ENCODE assay signal across 16 cellular contexts in the genomic region with DNA sequence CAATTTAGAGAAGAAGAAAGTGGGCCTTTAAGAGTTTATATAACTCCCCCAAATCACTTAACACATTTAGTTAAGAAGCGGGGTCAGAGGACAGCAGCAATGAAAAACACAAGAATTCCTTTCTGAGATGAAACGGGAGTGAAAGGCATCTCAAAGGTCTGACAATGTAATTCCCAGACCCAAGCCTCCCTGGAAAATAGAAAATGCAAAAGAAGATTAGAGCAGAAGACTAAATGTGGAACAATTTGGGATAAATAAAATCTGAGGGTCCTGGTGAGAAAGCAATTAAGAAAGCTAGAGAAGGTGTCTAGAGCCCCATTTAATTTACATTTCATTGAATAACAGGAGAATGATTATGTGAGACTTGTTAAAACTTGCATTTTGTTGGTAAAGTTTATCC. TPM values are rescaled to one million over a fixed set of nuclear protein-coding genes. Genes with fewer than 3 reads are reported as not detected.
DNase-seq lines count a peak whose midpoint lies in the region; ATAC-seq and TF ChIP-seq lines count a peak whose summit lies in the region.
"Had no signal": no experiment of that assay in that cellular context is flagged by ENCODE, and none has a peak within 500 bp of the region (broad histone marks: within the 10 kb centered on the region; RNA-seq: fewer than 3 reads in every experiment).

No MANE protein-coding gene starts in this region.

- no peaks in the 10 kb centered on the region for H3K9me3 ChIP-seq in MM.1S (replicated peaks; ENCODE audit: insufficient read depth, low read length)
- H3K9me3 ChIP-seq in body of pancreas, result no peaks in the 10 kb centered on the region
- H3K9me3 ChIP-seq: BE2C had no signal

- 88 to 96% methylated on average over 2 of the region's 2 CpGs for WGBS in body of pancreas, 2 donors

- no peak for TF ChIP-seq POLR2A in body of pancreas (IDR thresholded peaks at IDR 0.05)

- TF ChIP-seq CTCF in natural killer cell (IDR thresholded peaks at IDR 0.05) (no peak), MM.1S (IDR thresholded peaks at IDR 0.05; ENCODE audit: low read length) (no peak), body of pancreas (IDR thresholded peaks at IDR 0.05) (no peak)

- H4K20me1 ChIP-seq in MM.1S (ENCODE audit: insufficient read depth, low read length), result no peaks in the 10 kb centered on the region

- peaks cover 4% of the 10 kb centered on the region for H3K36me3 Mint-ChIP-seq in natural killer cell treated with Interleukin-12 subunit alpha and Interleukin-12 subunit beta and Interleukin-15 and Interleukin-18, amount 100 ng/mL, for 72 hours
- H3K36me3 Mint-ChIP-seq in natural killer cell, result no peaks in the 10 kb centered on the region
- H3K36me3 Mint-ChIP-seq in stimulated activated naive B cell treated with anti-CD40 and anti-IgM and Interleukin-4, amounts not matched to agents 10 μg/mL and 1 μg/mL and 100 μg/mL, for 72 hours, result peaks cover 0 to 2% of the 10 kb centered on the region in 2 donors

- peaks cover 21 to 54% of the 10 kb centered on the region in 2 donors for H3K4me1 Mint-ChIP-seq in natural killer cell treated with Interleukin-12 subunit alpha and Interleukin-12 subunit beta and Interleukin-15 and Interleukin-18, amount 100 ng/mL, for 72 hours (ENCODE audit: low read depth in 2 of 2)
- H3K4me1 Mint-ChIP-seq in natural killer cell, result no peaks in the 10 kb centered on the region
- H3K4me1 Mint-ChIP-seq in stimulated activated naive B cell treated with anti-CD40 and anti-IgM and Interleukin-4, amounts not matched to agents 10 μg/mL and 1 μg/mL and 100 μg/mL, for 72 hours, result peaks cover 26 to 39% of the 10 kb centered on the region in 2 donors

- peaks cover 11 to 20% of the 10 kb centered on the region in 2 donors for H3K27me3 Mint-ChIP-seq in natural killer cell treated with Interleukin-12 subunit alpha and Interleukin-12 subunit beta and Interleukin-15 and Interleukin-18, amount 100 ng/mL, for 72 hours
- H3K27me3 Mint-ChIP-seq in natural killer cell (ENCODE audit: low read depth in 2 of 2), result peaks cover 22 to 23% of the 10 kb centered on the region in 2 donors
- H3K27me3 Mint-ChIP-seq in stimulated activated naive B cell treated with anti-CD40 and anti-IgM and Interleukin-4, amounts not matched to agents 10 μg/mL and 1 μg/mL and 100 μg/mL, for 72 hours, result no peaks in the 10 kb centered on the region

- H3K4me3 Mint-ChIP-seq in natural killer cell treated with Interleukin-12 subunit alpha and Interleukin-12 subunit beta and Interleukin-15 and Interleukin-18, amount 100 ng/mL, for 72 hours, result peak overlapping the region; percentile 66
- H3K4me3 Mint-ChIP-seq in natural killer cell, result no peak overlapping the region
- no peak overlapping the region for H3K4me3 Mint-ChIP-seq in stimulated activated naive B cell treated with anti-CD40 and anti-IgM and Interleukin-4, amounts not matched to agents 10 μg/mL and 1 μg/mL and 100 μg/mL, for 72 hours
- H3K4me3 Mint-ChIP-seq: CD4-positive, alpha-beta T cell had no signal

- intact Hi-C loops in natural killer cell (cut with micrococcal nuclease) (no loop called here), body of pancreas (cut with DNase I) (no loop called here), left cardiac atrium (cut with DNase I) (no loop called here)

- H3K27ac ChIP-seq in MM.1S (ENCODE audit: low read length) (peak overlapping the region; percentile 37; the same call in 1 of the 2 replicates), body of pancreas (peak overlapping the region in 3 of 4 donors; percentile 24 to 69 (median 62))

- no peak overlapping the region for H3K4me3 ChIP-seq in MM.1S (ENCODE audit: low read length)
- H3K4me3 ChIP-seq in body of pancreas, result no peak overlapping the region

- ATAC-seq in natural killer cell treated with Interleukin-12 subunit alpha and Interleukin-12 subunit beta and Interleukin-15 and Interleukin-18, amount 100 ng/mL, for 72 hours, result no peak
- ATAC-seq in natural killer cell, result no peak
- ATAC-seq in body of pancreas, result no peak
- no peak for ATAC-seq in stimulated activated naive B cell treated with anti-CD40 and anti-IgM and Interleukin-4, amounts not matched to agents 10 μg/mL and 1 μg/mL and 100 μg/mL, for 72 hours (replicated peaks)
- ATAC-seq in left cardiac atrium, result no peak
- no peak for ATAC-seq in HG03045 (IDR thresholded peaks at IDR 0.05; ENCODE audit: unreplicated experiment)
- ATAC-seq: Panc1 had no signal

- peaks cover 20% of the 10 kb centered on the region for H3F3A ChIP-seq in MM.1S (ENCODE audit: insufficient read depth, low read length)

- H3K79me2 ChIP-seq in MM.1S (ENCODE audit: low read length), result no peaks in the 10 kb centered on the region

- H3K36me3 ChIP-seq in MM.1S (replicated peaks; ENCODE audit: insufficient read depth, low read length) (no peaks in the 10 kb centered on the region), body of pancreas (replicated peaks in 1 of 2; ENCODE audit: insufficient read depth in 1 of 2, low read depth in 2 of 2) (no peaks in the 10 kb centered on the region)
- H3K36me3 ChIP-seq: BE2C had no signal

- no peaks in the 10 kb centered on the region for H3K9me2 ChIP-seq in MM.1S (replicated peaks; ENCODE audit: insufficient read depth, low read length)

- no peaks in the 10 kb centered on the region for H3K9me3 Mint-ChIP-seq in natural killer cell treated with Interleukin-12 subunit alpha and Interleukin-12 subunit beta and Interleukin-15 and Interleukin-18, amount 100 ng/mL, for 72 hours
- H3K9me3 Mint-ChIP-seq in natural killer cell, result no peaks in the 10 kb centered on the region
- H3K9me3 Mint-ChIP-seq in stimulated activated naive B cell treated with anti-CD40 and anti-IgM and Interleukin-4, amounts not matched to agents 10 μg/mL and 1 μg/mL and 100 μg/mL, for 72 hours, result no peaks in the 10 kb centered on the region
- H3K9me3 Mint-ChIP-seq: CD4-positive, alpha-beta T cell had no signal

- H3K27me3 ChIP-seq in MM.1S (replicated peaks; ENCODE audit: insufficient read depth, low read length), result no peaks in the 10 kb centered on the region
- no peaks in the 10 kb centered on the region for H3K27me3 ChIP-seq in body of pancreas

- peak overlapping the region; percentile 49 to 72 for H3K27ac Mint-ChIP-seq in natural killer cell treated with Interleukin-12 subunit alpha and Interleukin-12 subunit beta and Interleukin-15 and Interleukin-18, amount 100 ng/mL, for 72 hours
- H3K27ac Mint-ChIP-seq in natural killer cell, result no peak overlapping the region
- peak overlapping the region; percentile 43 for H3K27ac Mint-ChIP-seq in stimulated activated naive B cell treated with anti-CD40 and anti-IgM and Interleukin-4, amounts not matched to agents 10 μg/mL and 1 μg/mL and 100 μg/mL, for 72 hours
- H3K27ac Mint-ChIP-seq: CD4-positive, alpha-beta T cell had no signal

- no peak for DNase-seq in natural killer cell treated with Interleukin-12 subunit alpha and Interleukin-12 subunit beta and Interleukin-15 and Interleukin-18, amount 100 ng/mL, for 72 hours (ENCODE audit: low spot score)
- DNase-seq in natural killer cell (no peak), MM.1S (no peak), body of pancreas (no peak), DMS153 (lab: John Stamatoyannopoulos, UW) (no peak), left cardiac atrium (no peak)
- no peak for DNase-seq in stimulated activated naive B cell treated with anti-CD40 and anti-IgM and Interleukin-4, amounts not matched to agents 10 μg/mL and 1 μg/mL and 100 μg/mL, for 72 hours
- DNase-seq: BE2C; CD4-positive, alpha-beta T cell; KG1; NCI-H1092 treated with DMSO at 0.1 percent for 48 hours; NCI-H524 had no signal

- peaks cover 15% of the 10 kb centered on the region for H3K4me1 ChIP-seq in MM.1S (ENCODE audit: low read length)
- H3K4me1 ChIP-seq in body of pancreas, result peaks cover 20% of the 10 kb centered on the region
- H3K4me1 ChIP-seq: BE2C had no signal

- no peak overlapping the region for H2AFZ ChIP-seq in MM.1S (ENCODE audit: low read length)

- no peak overlapping the region for H3K9ac ChIP-seq in MM.1S (ENCODE audit: low read length)

- H3K4me2 ChIP-seq in MM.1S (ENCODE audit: low read depth, low read length), result no peak overlapping the region

RNA-seq across cellular contexts. Expression of a gene that starts 19.1 kb away (rescaled TPM):
- total RNA-seq in natural killer cell treated with Interleukin-12 subunit alpha and Interleukin-12 subunit beta and Interleukin-15 and Interleukin-18, amount 100 ng/mL, for 72 hours, result 1 to 10 TPM in 1 of 2 donors, not detected in 1; 5.4 TPM
- total RNA-seq in natural killer cell (not detected), body of pancreas (1 to 10 TPM; 6.5 to 6.9 TPM), left cardiac atrium (10 to 100 TPM; 23.4 to 41.2 TPM)
- total RNA-seq: CD4-positive, alpha-beta T cell; M059J had no signal

RNA-seq across cellular contexts. Expression of a gene that starts 19.6 kb away (rescaled TPM):
- 1 to 10 TPM in 1 of 2 donors, not detected in 1; 2.5 TPM for total RNA-seq in natural killer cell treated with Interleukin-12 subunit alpha and Interleukin-12 subunit beta and Interleukin-15 and Interleukin-18, amount 100 ng/mL, for 72 hours
- total RNA-seq in natural killer cell (not detected), body of pancreas (under 1 TPM in 1 of 2 donors, not detected in 1; 0.52 TPM), left cardiac atrium (under 1 TPM in 1 of 2 donors, not detected in 1; 0.16 TPM)
- total RNA-seq: CD4-positive, alpha-beta T cell had no signal

RNA-seq across cellular contexts. Expression of a gene that starts 32.1 kb away (rescaled TPM):
- 100 to 1,000 TPM in 1 of 2 donors, 1 to 10 TPM in 1; 2.0 to 117 TPM for total RNA-seq in natural killer cell treated with Interleukin-12 subunit alpha and Interleukin-12 subunit beta and Interleukin-15 and Interleukin-18, amount 100 ng/mL, for 72 hours
- total RNA-seq in natural killer cell (not detected), body of pancreas (not detected), left cardiac atrium (under 1 TPM; 0.27 to 0.76 TPM)
- total RNA-seq: CD4-positive, alpha-beta T cell; SK-MEL-5 had no signal

RNA-seq across cellular contexts. Expression of a gene that starts 48.1 kb away (rescaled TPM):
- 1 to 10 TPM in 1 of 2 donors, under 1 TPM in 1; 0.57 to 8.6 TPM for total RNA-seq in natural killer cell treated with Interleukin-12 subunit alpha and Interleukin-12 subunit beta and Interleukin-15 and Interleukin-18, amount 100 ng/mL, for 72 hours
- total RNA-seq in natural killer cell, result not detected
- 1 to 10 TPM in 1 of 2 donors, not detected in 1; 1.0 TPM for total RNA-seq in body of pancreas
- total RNA-seq in left cardiac atrium, result under 1 TPM; 0.38 to 0.50 TPM
- total RNA-seq: CD4-positive, alpha-beta T cell; M059J had no signal

Comparison
In these comparisons a context has a peak if more than half of its experiments do, and no peak if none do; other contexts are left out.
1. H3K27ac Mint-ChIP-seq: peak in natural killer cell treated with Interleukin-12 subunit alpha and Interleukin-12 subunit beta and Interleukin-15 and Interleukin-18, amount 100 ng/mL, for 72 hours (2 of 2) and stimulated activated naive B cell treated with anti-CD40 and anti-IgM and Interleukin-4, amounts not matched to agents 10 μg/mL and 1 μg/mL and 100 μg/mL, for 72 hours (single experiment); none in natural killer cell (0 of 2).